Comparison of ENCODE assay signal across 1 cellular context in the genomic region with DNA sequence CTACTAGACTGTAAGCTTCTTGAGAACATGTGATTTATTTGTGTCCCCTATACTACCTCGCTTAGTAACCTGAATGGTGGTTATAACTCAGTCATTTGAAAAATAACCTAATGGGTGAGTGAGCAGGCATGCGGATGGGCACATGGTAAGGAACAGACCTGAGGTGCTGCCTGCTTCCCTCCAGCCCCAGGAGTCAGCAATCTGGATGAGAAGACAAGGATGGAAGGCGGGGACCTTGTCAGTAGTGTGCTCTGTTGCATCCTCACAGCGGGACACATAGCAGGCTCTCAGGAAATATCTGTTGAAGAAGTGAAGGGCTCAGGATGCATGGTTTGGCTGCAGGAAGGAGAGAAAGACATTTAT.
TF ChIP-seq lines count a peak whose summit lies in the region.

No MANE protein-coding gene starts in this region.

TF ChIP-seq in SK-N-SH, 30 proteins besides CTCF, POLR2A, EP300 and RAD21 (continued from another document):
- TF ChIP-seq, protein P1, sequence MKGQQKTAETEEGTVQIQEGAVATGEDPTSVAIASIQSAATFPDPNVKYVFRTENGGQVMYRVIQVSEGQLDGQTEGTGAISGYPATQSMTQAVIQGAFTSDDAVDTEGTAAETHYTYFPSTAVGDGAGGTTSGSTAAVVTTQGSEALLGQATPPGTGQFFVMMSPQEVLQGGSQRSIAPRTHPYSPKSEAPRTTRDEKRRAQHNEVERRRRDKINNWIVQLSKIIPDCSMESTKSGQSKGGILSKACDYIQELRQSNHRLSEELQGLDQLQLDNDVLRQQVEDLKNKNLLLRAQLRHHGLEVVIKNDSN (IDR thresholded peaks at IDR 0.05; ENCODE audit: borderline replicate concordance, low read depth) = no peak
- TF ChIP-seq SMC3 (IDR thresholded peaks at IDR 0.05; ENCODE audit: low read depth, low read length) (no peak), CHD2 (IDR thresholded peaks at IDR 0.05; ENCODE audit: low read length, partially characterized antibody) (no peak), TCF12 (IDR thresholded peaks at IDR 0.05) (no peak), YY1 (IDR thresholded peaks at IDR 0.05; ENCODE audit: low read depth) (no peak), TAF1 (IDR thresholded peaks at IDR 0.05; ENCODE audit: borderline replicate concordance, low read depth, low read length) (no peak)
